ENCODE assay signal across 9 cellular contexts in the genomic region with DNA sequence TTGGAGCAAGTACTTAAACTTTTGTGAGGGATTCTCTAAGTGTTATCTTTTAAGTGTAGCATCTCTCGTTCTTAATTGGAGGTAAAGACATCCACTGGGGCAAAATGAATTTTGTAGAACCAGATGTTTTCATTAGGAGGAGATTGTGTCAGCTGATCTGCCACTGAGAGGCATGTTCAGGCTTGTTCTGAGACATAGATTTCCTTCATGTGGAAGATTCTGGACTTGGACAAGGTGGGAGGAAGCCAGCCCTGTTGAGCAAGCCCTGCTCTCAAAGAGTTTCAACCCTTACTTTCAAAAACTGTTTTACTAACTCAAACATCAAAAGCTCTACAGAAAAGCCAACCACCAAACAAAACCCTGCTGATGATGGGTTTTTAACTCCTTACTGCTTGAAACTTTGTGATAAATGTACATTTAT. TPM values are rescaled to one million over a fixed set of nuclear protein-coding genes. Genes with fewer than 3 reads are reported as not detected.
DNase-seq lines count a peak whose midpoint lies in the region; ATAC-seq and TF ChIP-seq lines count a peak whose summit lies in the region.
"Had no signal": no experiment of that assay in that cellular context is flagged by ENCODE, and none has a peak within 500 bp of the region (broad histone marks: within the 10 kb centered on the region; RNA-seq: fewer than 3 reads in every experiment).

No MANE protein-coding gene starts in this region.

- WGBS in heart right ventricle, 2 donors, result 47 to 50% methylated on average over 1 of the region's 1 CpG

- H3K4me1 ChIP-seq in heart right ventricle, result peaks cover 11 to 91% (median 85%) of the 10 kb centered on the region in 9 donors

- peak overlapping the region; percentile 53 for H3K4me3 Mint-ChIP-seq in activated T-helper 2 cell treated with anti-CD3 and anti-CD28 coated beads, Interferon-gamma antibody, Interleukin-2, Interleukin-4, amounts not matched to agents 10 μg/mL and 5 μg/mL and 100 μg/mL, durations not matched to agents 14 hours and 24 hours and 36 hours (ENCODE audit: low read depth)

- intact Hi-C loops in activated T-helper 2 cell treated with anti-CD3 and anti-CD28 coated beads, Interferon-gamma antibody, Interleukin-2, Interleukin-4, amounts not matched to agents 10 μg/mL and 5 μg/mL and 100 μg/mL, durations not matched to agents 14 hours and 24 hours and 36 hours (cut with micrococcal nuclease), result loop anchor here (10.0 kb wide), 1 partner anchor 129 kb away; no protein-coding TSS in a partner anchor
- intact Hi-C loops in heart right ventricle (cut with DNase I), result loop anchor here in 5 of 10 donors (10.0 kb wide), 2 partner anchors 51 to 71 kb away; no protein-coding TSS in a partner anchor

- H3K27ac ChIP-seq in heart right ventricle, result peak overlapping the region in 6 of 10 donors; percentile 14 to 67 (median 38)
- H3K27ac ChIP-seq: 22Rv1 had no signal

- H3K36me3 ChIP-seq in heart right ventricle, result peaks cover 0 to 11% (median 0%) of the 10 kb centered on the region in 9 donors

- peak; percentile 32 for DNase-seq in DMS 273 (lab: John Stamatoyannopoulos, UW; ENCODE audit: unreplicated experiment)
- DNase-seq in DMS 273 treated with DMSO at 0.1 percent for 48 hours (lab: John Stamatoyannopoulos, UW), result no peak
- DNase-seq in activated T-helper 2 cell treated with anti-CD3 and anti-CD28 coated beads, Interferon-gamma antibody, Interleukin-2, Interleukin-4, amounts not matched to agents 10 μg/mL and 5 μg/mL and 100 μg/mL, durations not matched to agents 14 hours and 24 hours and 36 hours (ENCODE audit: low spot score), result no peak
- DNase-seq in heart right ventricle, result no peak
- peak; percentile 72 for DNase-seq in stromal cell of bone marrow (ENCODE audit: low read depth)
- no peak for DNase-seq in activated CD4-positive, CD25-positive, alpha-beta regulatory T cell treated with anti-CD3 and anti-CD28 coated beads, Interleukin-2, amount 50 U/mL, for 72 hours
- DNase-seq in NCI-H2081 treated with DMSO at 0.1 percent for 48 hours (lab: John Stamatoyannopoulos, UW), result no peak

- H3K9me3 ChIP-seq in heart right ventricle, result no peaks in the 10 kb centered on the region

- no peaks in the 10 kb centered on the region for H3K27me3 Mint-ChIP-seq in activated T-helper 2 cell treated with anti-CD3 and anti-CD28 coated beads, Interferon-gamma antibody, Interleukin-2, Interleukin-4, amounts not matched to agents 10 μg/mL and 5 μg/mL and 100 μg/mL, durations not matched to agents 14 hours and 24 hours and 36 hours (ENCODE audit: low read depth)

- H3K27ac Mint-ChIP-seq in activated T-helper 2 cell treated with anti-CD3 and anti-CD28 coated beads, Interferon-gamma antibody, Interleukin-2, Interleukin-4, amounts not matched to agents 10 μg/mL and 5 μg/mL and 100 μg/mL, durations not matched to agents 14 hours and 24 hours and 36 hours, result peak overlapping the region; percentile 77

- no peaks in the 10 kb centered on the region for H3K27me3 ChIP-seq in heart right ventricle

- ATAC-seq in heart right ventricle, result peak in 3 of 8 donors; percentile 44 to 61 (median 56)
- no peak for ATAC-seq in GM21381 (IDR thresholded peaks at IDR 0.05; ENCODE audit: unreplicated experiment)

- peaks cover 58% of the 10 kb centered on the region for H3K36me3 Mint-ChIP-seq in activated T-helper 2 cell treated with anti-CD3 and anti-CD28 coated beads, Interferon-gamma antibody, Interleukin-2, Interleukin-4, amounts not matched to agents 10 μg/mL and 5 μg/mL and 100 μg/mL, durations not matched to agents 14 hours and 24 hours and 36 hours (ENCODE audit: low read depth)

- TF ChIP-seq CTCF in heart right ventricle (IDR thresholded peaks at IDR 0.05), result no peak

- peak overlapping the region in 1 of 10 donors; percentile 15 for H3K4me3 ChIP-seq in heart right ventricle

- H3K4me1 Mint-ChIP-seq in activated T-helper 2 cell treated with anti-CD3 and anti-CD28 coated beads, Interferon-gamma antibody, Interleukin-2, Interleukin-4, amounts not matched to agents 10 μg/mL and 5 μg/mL and 100 μg/mL, durations not matched to agents 14 hours and 24 hours and 36 hours (ENCODE audit: low read depth), result peaks cover 59% of the 10 kb centered on the region

- no peaks in the 10 kb centered on the region for H3K9me3 Mint-ChIP-seq in activated T-helper 2 cell treated with anti-CD3 and anti-CD28 coated beads, Interferon-gamma antibody, Interleukin-2, Interleukin-4, amounts not matched to agents 10 μg/mL and 5 μg/mL and 100 μg/mL, durations not matched to agents 14 hours and 24 hours and 36 hours

RNA-seq across cellular contexts. Expression of a gene that starts 6.5 kb away (rescaled TPM):
- 36.8 and 40.6 TPM in 2 replicates for total RNA-seq in activated T-helper 2 cell treated with anti-CD3 and anti-CD28 coated beads, Interferon-gamma antibody, Interleukin-2, Interleukin-4, amounts not matched to agents 10 μg/mL and 5 μg/mL and 100 μg/mL, durations not matched to agents 14 hours and 24 hours and 36 hours
- 100 to 1,000 TPM in 5 of 10 donors, 10 to 100 TPM in 5; 74.5 to 116 (median 96.0) TPM for total RNA-seq in heart right ventricle
- 10 to 100 TPM; 44.3 to 46.2 TPM for polyA plus RNA-seq in heart right ventricle

Comparison
In these comparisons a context has a peak if more than half of its experiments do, and no peak if none do; other contexts are left out.
1. DNase-seq: peak in DMS 273 (single experiment) and stromal cell of bone marrow (single experiment); none in DMS 273 treated with DMSO at 0.1 percent for 48 hours (single experiment), activated T-helper 2 cell treated with anti-CD3 and anti-CD28 coated beads, Interferon-gamma antibody, Interleukin-2, Interleukin-4, amounts not matched to agents 10 μg/mL and 5 μg/mL and 100 μg/mL, durations not matched to agents 14 hours and 24 hours and 36 hours (single experiment), heart right ventricle (0 of 2), activated CD4-positive, CD25-positive, alpha-beta regulatory T cell treated with anti-CD3 and anti-CD28 coated beads, Interleukin-2, amount 50 U/mL, for 72 hours (single experiment) and NCI-H2081 treated with DMSO at 0.1 percent for 48 hours (single experiment).